In genomic region chr14:88868558-88869159, GRCh38 we compare ENCODE assay signal across 8 cellular contexts. TPM values are rescaled to one million over a fixed set of nuclear protein-coding genes. Genes with fewer than 3 reads are reported as not detected.
DNase-seq lines count a peak whose midpoint lies in the region; ATAC-seq and TF ChIP-seq lines count a peak whose summit lies in the region.

No MANE protein-coding gene starts in this region.

- no peak overlapping the region for H3K4me3 ChIP-seq in body of pancreas
- no peak overlapping the region for H3K4me3 ChIP-seq in neural progenitor cell

- H3K9me3 Mint-ChIP-seq in neural progenitor cell = no peaks in the 10 kb centered on the region

- no peak for TF ChIP-seq POLR2A in body of pancreas (IDR thresholded peaks at IDR 0.05)

- H3K4me1 ChIP-seq in body of pancreas = no peaks in the 10 kb centered on the region
- no peaks in the 10 kb centered on the region for H3K4me1 ChIP-seq in neural progenitor cell

- H3K27me3 Mint-ChIP-seq in neural progenitor cell (ENCODE audit: insufficient read depth, low read depth) = no peaks in the 10 kb centered on the region

- peak; percentile 59 for ATAC-seq in body of pancreas

- no peak overlapping the region for H3K4me2 ChIP-seq in neural progenitor cell

- no peak overlapping the region for H3K9ac ChIP-seq in neural progenitor cell

- H3K79me2 ChIP-seq in neural progenitor cell (ENCODE audit: low read depth) = no peaks in the 10 kb centered on the region

- H3K9me3 ChIP-seq in body of pancreas (no peaks in the 10 kb centered on the region), neural progenitor cell (ENCODE audit: low read depth) (no peaks in the 10 kb centered on the region)

- DNase-seq in NOMO-1 treated with DMSO at 0.1 percent for 48 hours (lab: John Stamatoyannopoulos, UW; ENCODE audit: unreplicated experiment) (peak; percentile 17), NOMO-1 treated with dmso at 0.1 percent for 144 hours (lab: John Stamatoyannopoulos, UW; ENCODE audit: unreplicated experiment) (no peak), NCI-H1417 treated with DMSO at 0.1 percent for 48 hours (lab: John Stamatoyannopoulos, UW) (peak; percentile 73), body of pancreas (no peak), neural progenitor cell (ENCODE audit: low spot score) (no peak), hypothalamus (lab: John Stamatoyannopoulos, UW) (no peak), foreskin melanocyte (no peak)
- DNase-seq in stimulated activated CD4-positive, alpha-beta T cell treated with anti-CD3 and anti-CD28 coated beads, Interleukin-15, amount 100 ng/mL, for 24 hours = no peak

- intact Hi-C loops in body of pancreas (cut with DNase I) = loop anchor here (5.0 kb wide), 1 partner anchor 201 kb away; no protein-coding TSS in a partner anchor

- no peak overlapping the region for H2AFZ ChIP-seq in neural progenitor cell (replicated peaks)

- no peak overlapping the region for H3K27ac Mint-ChIP-seq in neural progenitor cell

- peaks cover 0 to 3% of the 10 kb centered on the region in 2 donors for H3K36me3 ChIP-seq in body of pancreas (replicated peaks in 1 of 2; ENCODE audit: insufficient read depth in 1 of 2, low read depth in 2 of 2)
- peaks cover 6% of the 10 kb centered on the region for H3K36me3 ChIP-seq in neural progenitor cell

- no peaks in the 10 kb centered on the region for H3K27me3 ChIP-seq in body of pancreas
- no peaks in the 10 kb centered on the region for H3K27me3 ChIP-seq in neural progenitor cell

- no peaks in the 10 kb centered on the region for H3F3A ChIP-seq in neural progenitor cell (ENCODE audit: low read depth)

- H3K36me3 Mint-ChIP-seq in neural progenitor cell = peaks cover 19% of the 10 kb centered on the region

- peaks cover 4% of the 10 kb centered on the region for H3K4me1 Mint-ChIP-seq in neural progenitor cell

- H3K27ac ChIP-seq in body of pancreas (no peak overlapping the region), neural progenitor cell (no peak overlapping the region)

- H4K20me1 ChIP-seq in neural progenitor cell (ENCODE audit: low read depth) = no peaks in the 10 kb centered on the region

- H3K4me3 Mint-ChIP-seq in neural progenitor cell = no peak overlapping the region

- TF ChIP-seq CTCF in body of pancreas (IDR thresholded peaks at IDR 0.05) (peak in 6 of 7 experiments; percentile 12 to 58 (median 44)), neural progenitor cell (IDR thresholded peaks at IDR 0.05) (peak; percentile 38)

RNA-seq across cellular contexts. Expression of gene TTC8, which starts 44.2 kb away (rescaled TPM):
- total RNA-seq in body of pancreas = 10 to 100 TPM; 11.2 to 16.3 TPM
- 22.6 and 35.0 TPM in 2 replicates for total RNA-seq in neural progenitor cell (ENCODE audit: low replicate concordance)

Comparison
In these comparisons a context has a peak if more than half of its experiments do, and no peak if none do; other contexts are left out.
1. DNase-seq: peak in NOMO-1 treated with DMSO at 0.1 percent for 48 hours (single experiment) and NCI-H1417 treated with DMSO at 0.1 percent for 48 hours (single experiment); none in NOMO-1 treated with dmso at 0.1 percent for 144 hours (single experiment), body of pancreas (0 of 4), neural progenitor cell (single experiment), stimulated activated CD4-positive, alpha-beta T cell treated with anti-CD3 and anti-CD28 coated beads, Interleukin-15, amount 100 ng/mL, for 24 hours (single experiment), hypothalamus (0 of 51) and foreskin melanocyte (single experiment).